In the genomic region with DNA sequence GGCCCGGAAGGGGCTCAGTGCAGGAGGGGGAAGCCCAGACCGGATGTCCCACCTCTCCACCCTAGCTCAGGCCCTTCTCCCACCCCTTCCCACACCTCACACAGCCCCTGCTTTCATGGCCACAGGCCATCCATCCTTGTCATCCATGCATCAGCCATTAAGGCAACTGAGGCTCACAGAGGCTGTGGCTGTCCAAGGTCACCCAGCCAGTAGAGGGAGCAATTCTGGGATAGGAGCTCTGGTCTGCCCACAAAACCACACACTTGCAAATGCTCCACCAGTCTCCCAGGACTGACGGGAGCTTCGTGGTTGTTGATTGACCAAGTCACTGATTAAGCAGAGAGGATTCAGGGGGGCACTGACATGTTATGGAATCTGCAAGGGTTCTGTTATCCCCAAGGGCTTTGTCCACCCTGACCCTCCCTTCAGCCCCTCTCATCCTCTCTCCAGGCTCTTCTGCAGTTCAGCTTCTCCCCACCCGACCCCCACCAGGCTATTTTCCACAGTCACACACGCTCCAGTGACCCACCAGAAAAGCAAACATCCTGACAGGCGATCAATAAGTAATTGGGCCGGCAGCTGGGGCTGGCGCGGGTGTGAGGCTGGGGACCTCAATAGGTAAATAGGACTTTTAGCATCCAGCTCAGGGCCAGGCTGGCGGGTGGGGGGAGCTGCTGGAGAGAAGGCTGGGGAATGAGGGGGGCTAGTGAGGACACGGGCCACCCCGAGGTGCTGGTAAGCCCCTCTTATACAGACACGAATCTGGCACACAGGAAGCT, we compare ENCODE assay signal across 1 cellular context.
TF ChIP-seq lines count a peak whose summit lies in the region.

No MANE protein-coding gene starts in this region.

TF ChIP-seq in SK-N-SH treated with all-trans-retinoic acid at 6 μM for 48 hours, 23 proteins besides CTCF, POLR2A, EP300 and RAD21 (continued from another document):
- TF ChIP-seq, protein P1, sequence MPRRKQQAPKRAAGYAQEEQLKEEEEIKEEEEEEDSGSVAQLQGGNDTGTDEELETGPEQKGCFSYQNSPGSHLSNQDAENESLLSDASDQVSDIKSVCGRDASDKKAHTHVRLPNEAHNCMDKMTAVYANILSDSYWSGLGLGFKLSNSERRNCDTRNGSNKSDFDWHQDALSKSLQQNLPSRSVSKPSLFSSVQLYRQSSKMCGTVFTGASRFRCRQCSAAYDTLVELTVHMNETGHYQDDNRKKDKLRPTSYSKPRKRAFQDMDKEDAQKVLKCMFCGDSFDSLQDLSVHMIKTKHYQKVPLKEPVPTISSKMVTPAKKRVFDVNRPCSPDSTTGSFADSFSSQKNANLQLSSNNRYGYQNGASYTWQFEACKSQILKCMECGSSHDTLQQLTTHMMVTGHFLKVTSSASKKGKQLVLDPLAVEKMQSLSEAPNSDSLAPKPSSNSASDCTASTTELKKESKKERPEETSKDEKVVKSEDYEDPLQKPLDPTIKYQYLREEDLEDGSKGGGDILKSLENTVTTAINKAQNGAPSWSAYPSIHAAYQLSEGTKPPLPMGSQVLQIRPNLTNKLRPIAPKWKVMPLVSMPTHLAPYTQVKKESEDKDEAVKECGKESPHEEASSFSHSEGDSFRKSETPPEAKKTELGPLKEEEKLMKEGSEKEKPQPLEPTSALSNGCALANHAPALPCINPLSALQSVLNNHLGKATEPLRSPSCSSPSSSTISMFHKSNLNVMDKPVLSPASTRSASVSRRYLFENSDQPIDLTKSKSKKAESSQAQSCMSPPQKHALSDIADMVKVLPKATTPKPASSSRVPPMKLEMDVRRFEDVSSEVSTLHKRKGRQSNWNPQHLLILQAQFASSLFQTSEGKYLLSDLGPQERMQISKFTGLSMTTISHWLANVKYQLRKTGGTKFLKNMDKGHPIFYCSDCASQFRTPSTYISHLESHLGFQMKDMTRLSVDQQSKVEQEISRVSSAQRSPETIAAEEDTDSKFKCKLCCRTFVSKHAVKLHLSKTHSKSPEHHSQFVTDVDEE (CRISPR knock-in tag; IDR thresholded peaks at IDR 0.05) = no peak
- no peak for TF ChIP-seq ZC3H10 (CRISPR knock-in tag; IDR thresholded peaks at IDR 0.05)
- TF ChIP-seq ZFP30 (CRISPR knock-in tag; IDR thresholded peaks at IDR 0.05) = no peak
- TF ChIP-seq OSR1 (CRISPR knock-in tag; IDR thresholded peaks at IDR 0.05) = no peak
